In the genomic region with DNA sequence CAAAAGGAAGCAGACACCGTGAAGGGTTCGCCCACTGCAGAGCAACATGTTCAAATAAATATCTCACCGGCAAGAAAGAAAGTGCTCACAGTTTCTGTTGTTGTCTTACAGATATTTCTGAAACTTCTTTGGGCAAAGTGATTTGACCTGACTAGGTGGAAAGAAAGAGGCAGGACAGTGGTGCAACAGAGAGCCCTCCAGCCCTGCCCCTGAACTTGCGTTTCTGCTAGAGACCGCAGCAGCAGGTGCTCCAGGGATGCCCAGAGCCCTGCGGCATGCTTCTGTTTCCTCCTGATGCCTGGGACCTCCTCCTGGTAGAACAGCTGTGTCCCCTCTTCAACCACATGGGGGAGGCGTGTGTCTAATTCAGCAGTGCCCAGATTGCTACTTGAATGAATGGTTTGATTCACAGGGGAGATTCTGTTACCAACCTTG, we compare ENCODE assay signal across 8 cellular contexts.
DNase-seq lines count a peak whose midpoint lies in the region; ATAC-seq and TF ChIP-seq lines count a peak whose summit lies in the region.

No MANE protein-coding gene starts in this region.

- H3K4me3 Mint-ChIP-seq in naive B cell = peak overlapping the region in 2 of 8 donors; percentile 15 to 16

- no peak overlapping the region for H3K27ac ChIP-seq in BLaER1 treated with 17β-estradiol and CSF1 and Interleukin-3, amounts not matched to agents 10 nM and 100 nM

- no peak overlapping the region for H3K27ac Mint-ChIP-seq in naive B cell

- peaks cover 30 to 56% (median 48%) of the 10 kb centered on the region in 10 experiments for H3K4me1 ChIP-seq in BLaER1 treated with 17β-estradiol and CSF1 and Interleukin-3, amounts not matched to agents 10 nM and 100 nM

- no peaks in the 10 kb centered on the region for H3K36me3 Mint-ChIP-seq in naive B cell

- peaks cover 0 to 13% (median 0%) of the 10 kb centered on the region in 11 experiments; a peak in 2 of 22 replicates for H3K36me3 ChIP-seq in BLaER1 treated with 17β-estradiol and CSF1 and Interleukin-3, amounts not matched to agents 10 nM and 100 nM

- peaks cover 0 to 48% (median 39%) of the 10 kb centered on the region in 11 experiments; a peak in 18 of 22 replicates for H4K20me1 ChIP-seq in BLaER1 treated with 17β-estradiol and CSF1 and Interleukin-3, amounts not matched to agents 10 nM and 100 nM

- H3K4me2 ChIP-seq in BLaER1 treated with 17β-estradiol and CSF1 and Interleukin-3, amounts not matched to agents 10 nM and 100 nM = peak overlapping the region in 9 of 11 experiments; percentile 75 to 93 (median 86); a peak in 18 of 22 replicates

- H3K9me3 Mint-ChIP-seq in naive B cell = no peaks in the 10 kb centered on the region

- intact Hi-C loops in posterior vena cava (cut with DNase I) = no loop called here

- H3K27me3 Mint-ChIP-seq in naive B cell = peaks cover 27 to 58% (median 38%) of the 10 kb centered on the region in 3 donors

- peaks cover 0 to 39% (median 12%) of the 10 kb centered on the region in 11 experiments; a peak in 14 of 22 replicates for H3K27me3 ChIP-seq in BLaER1 treated with 17β-estradiol and CSF1 and Interleukin-3, amounts not matched to agents 10 nM and 100 nM

- peak; percentile 64 for DNase-seq in NCI-H82 (lab: John Stamatoyannopoulos, UW)
- DNase-seq in astrocyte of the hippocampus (ENCODE audit: low read depth, low spot score) = peak; percentile 65
- DNase-seq in naive B cell = peak; percentile 40
- DNase-seq in omental fat pad (ENCODE audit: low spot score) = no peak
- DNase-seq in OCI-M2 (lab: John Stamatoyannopoulos, UW; ENCODE audit: unreplicated experiment) = no peak
- no peak for DNase-seq in posterior vena cava (ENCODE audit: low spot score)

- no peaks in the 10 kb centered on the region for H3K9me3 ChIP-seq in BLaER1 treated with 17β-estradiol and CSF1 and Interleukin-3, amounts not matched to agents 10 nM and 100 nM (replicated peaks in 1 of 11)

- ATAC-seq in GM21576 (IDR thresholded peaks at IDR 0.05; ENCODE audit: unreplicated experiment) = peak; percentile 67
- ATAC-seq in naive B cell (ENCODE audit: low read depth in 2 of 2) = peak; percentile 69 to 73
- ATAC-seq in omental fat pad (ENCODE audit: low FRiP score) = no peak

- H3K9ac ChIP-seq in BLaER1 treated with 17β-estradiol and CSF1 and Interleukin-3, amounts not matched to agents 10 nM and 100 nM = 0 out of 22 replicates have a peak overlapping the region, but pooled peaks of 1 of the 11 experiments have one; percentile 16

- TF ChIP-seq CTCF in omental fat pad (IDR thresholded peaks at IDR 0.05) = no peak

- H3K4me3 ChIP-seq in BLaER1 treated with 17β-estradiol and CSF1 and Interleukin-3, amounts not matched to agents 10 nM and 100 nM = no peak overlapping the region

- H3K4me1 Mint-ChIP-seq in naive B cell = peaks cover 14 to 18% (median 17%) of the 10 kb centered on the region in 3 donors

Comparison
In these comparisons a context has a peak if more than half of its experiments do, and no peak if none do; other contexts are left out.
1. DNase-seq: peak in NCI-H82 (single experiment), astrocyte of the hippocampus (single experiment) and naive B cell (single experiment); none in omental fat pad (single experiment), OCI-M2 (single experiment) and posterior vena cava (single experiment).